ENCODE assay signal across 1 cellular context in genomic region chr10:72136218-72136617, GRCh38. TPM values are rescaled to one million over a fixed set of nuclear protein-coding genes. Genes with fewer than 3 reads are reported as not detected.
"Had no signal": no experiment of that assay in that cellular context is flagged by ENCODE, and none has a peak within 500 bp of the region (broad histone marks: within the 10 kb centered on the region; RNA-seq: fewer than 3 reads in every experiment).

No MANE protein-coding gene starts in this region.

RNA-seq across cellular contexts. Expression of gene SPOCK2, which starts 47.9 kb away (rescaled TPM):
- total RNA-seq: M059J had no signal
